ENCODE assay signal across 10 cellular contexts in the genomic region with DNA sequence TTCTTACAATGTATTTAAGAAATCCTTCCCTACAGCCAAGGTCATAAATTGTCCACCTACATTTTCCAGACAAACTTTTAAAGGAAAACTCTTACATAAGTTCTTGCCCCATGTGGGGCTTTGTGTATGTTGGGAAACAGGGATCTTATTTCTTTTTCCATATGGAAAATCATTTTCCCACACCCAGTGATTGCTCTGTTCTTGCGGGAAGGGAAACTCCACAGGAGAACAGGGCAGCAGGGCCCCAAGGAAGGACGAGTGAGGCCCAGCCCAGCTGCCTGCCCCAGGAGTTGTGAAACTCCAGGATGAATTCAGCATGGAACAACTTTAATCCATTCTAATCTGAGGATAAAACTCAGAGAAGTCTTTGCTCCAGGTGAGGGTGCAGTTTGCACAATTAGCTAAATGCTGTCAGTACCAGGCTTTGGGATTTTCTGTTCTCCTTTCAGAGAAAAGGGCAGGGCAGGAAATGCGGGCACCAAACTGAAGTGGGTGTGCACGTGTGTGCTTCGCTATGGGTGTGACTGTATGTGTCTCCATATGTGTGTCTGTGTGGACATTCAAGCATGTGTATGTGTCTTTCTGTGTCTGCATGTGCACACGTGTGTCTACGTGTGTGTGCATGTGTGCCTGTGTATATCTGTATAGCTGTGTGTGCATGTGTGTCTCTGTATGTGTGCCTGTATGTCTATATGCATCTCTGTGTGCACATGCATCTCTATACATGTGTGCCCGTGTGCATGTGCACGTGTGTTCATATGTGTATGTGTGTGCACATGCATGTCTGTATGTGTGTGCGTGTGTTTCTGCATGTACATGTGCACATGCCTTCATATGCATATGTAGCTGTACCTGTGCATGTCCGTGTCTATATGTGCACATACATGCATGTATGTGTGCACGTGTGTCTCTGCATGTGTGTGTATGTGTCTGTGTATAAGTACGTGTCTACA.
DNase-seq lines count a peak whose midpoint lies in the region; ATAC-seq and TF ChIP-seq lines count a peak whose summit lies in the region.
"Had no signal": no experiment of that assay in that cellular context is flagged by ENCODE, and none has a peak within 500 bp of the region (broad histone marks: within the 10 kb centered on the region; RNA-seq: fewer than 3 reads in every experiment).

No MANE protein-coding gene starts in this region.

- no peaks in the 10 kb centered on the region for H4K20me1 ChIP-seq in Loucy (ENCODE audit: insufficient read depth, low read length, poor library complexity, severe bottlenecking)

- H3K36me3 ChIP-seq in Loucy (ENCODE audit: insufficient read depth, low read length) = no peaks in the 10 kb centered on the region

- no peaks in the 10 kb centered on the region for H3K9me3 ChIP-seq in Loucy (ENCODE audit: insufficient read depth, low read depth, low read length)

- no peaks in the 10 kb centered on the region for H3K27me3 ChIP-seq in Loucy (ENCODE audit: insufficient read depth, low read length, poor library complexity, severe bottlenecking)

- ATAC-seq in HG03457 (IDR thresholded peaks at IDR 0.05; ENCODE audit: unreplicated experiment) (no peak), HG02759 (IDR thresholded peaks at IDR 0.05; ENCODE audit: unreplicated experiment) (no peak)

- peak; percentile 55 for DNase-seq in AG08395 (ENCODE audit: low spot score)
- no peak for DNase-seq in coronary artery (ENCODE audit: low spot score)
- DNase-seq in myocyte (ENCODE audit: low read depth) = peak; percentile 43
- no peak for DNase-seq in SKM-1 treated with dmso at 0.1 percent for 144 hours (lab: John Stamatoyannopoulos, UW; ENCODE audit: unreplicated experiment)
- DNase-seq in NCI-H1105 (lab: John Stamatoyannopoulos, UW) = no peak
- DNase-seq: DMS153, small intestine had no signal

- H3K79me2 ChIP-seq in Loucy (ENCODE audit: insufficient read depth, low read length) = no peaks in the 10 kb centered on the region

- peak overlapping the region; percentile 49 for H3K9ac ChIP-seq in Loucy (ENCODE audit: low read depth, low read length, poor library complexity, severe bottlenecking)

- no peak overlapping the region for H3K4me3 ChIP-seq in Loucy (ENCODE audit: low read length, poor library complexity, severe bottlenecking)
- no peak overlapping the region for H3K4me3 ChIP-seq in coronary artery

- no peak for TF ChIP-seq CTCF in Loucy (conservative IDR thresholded peaks at IDR 0.05; ENCODE audit: low read length)
- no peak for TF ChIP-seq CTCF in coronary artery (IDR thresholded peaks at IDR 0.05)

- peaks cover 73% of the 10 kb centered on the region for H3K4me1 ChIP-seq in Loucy (ENCODE audit: insufficient read depth, low read length, poor library complexity, severe bottlenecking)

- peak overlapping the region; percentile 67 for H3K4me2 ChIP-seq in Loucy (ENCODE audit: low read depth, low read length, poor library complexity, severe bottlenecking)

- no peaks in the 10 kb centered on the region for H3F3A ChIP-seq in Loucy (ENCODE audit: low read depth)

- no peak overlapping the region for H2AFZ ChIP-seq in Loucy (ENCODE audit: low read length)

- H3K9me2 ChIP-seq in Loucy (replicated peaks; ENCODE audit: low read depth, low read length) = no peaks in the 10 kb centered on the region

- H3K27ac ChIP-seq in coronary artery = peak overlapping the region; percentile 29 to 67

Comparison
In these comparisons a context has a peak if more than half of its experiments do, and no peak if none do; other contexts are left out.
1. DNase-seq: peak in AG08395 (single experiment) and myocyte (single experiment); none in coronary artery (single experiment), SKM-1 treated with dmso at 0.1 percent for 144 hours (single experiment) and NCI-H1105 (single experiment).